In genomic region chr19:3500429-3501101, GRCh38 we compare ENCODE assay signal across 8 cellular contexts. TPM values are rescaled to one million over a fixed set of nuclear protein-coding genes. Genes with fewer than 3 reads are reported as not detected.
DNase-seq lines count a peak whose midpoint lies in the region; FAIRE-seq and TF ChIP-seq lines count a peak whose summit lies in the region.

Gene DOHH, minus strand, starts transcription at chr19:3500674. Its CDS starts 3,860 bp downstream, at chr19:3496814.

- no peak within 1 kb of the TSS for H4K8ac ChIP-seq in neuronal stem cell (ENCODE audit: low read depth, low read length)

- H2BK15ac ChIP-seq in neuronal stem cell (ENCODE audit: low read length): peak within 1 kb of the TSS; percentile 4

- POLR2A ChIA-PET in HEK293 (lab: Yijun Ruan, JAX): interaction anchor here (0.6 to 1.6 kb wide), 9 partner anchors 10 to 226 kb away, joined by 3 to 7 read pairs (median 3); no protein-coding TSS in a partner anchor

- H3K4me2 ChIP-seq in neuronal stem cell (ENCODE audit: insufficient read depth, low read length, poor library complexity, severe bottlenecking): peak within 1 kb of the TSS; percentile 92

- peak within 1 kb of the TSS; percentile 56 for H4K91ac ChIP-seq in neuronal stem cell (ENCODE audit: low read depth, low read length, poor library complexity)

- no peaks in the 10 kb centered on the region for H3K9me3 ChIP-seq in HEK293 (ENCODE audit: control insufficient read depth, insufficient read depth, low read depth, low read length)
- peaks cover 0 to 2% of the 10 kb centered on the region in 2 donors for H3K9me3 ChIP-seq in neuronal stem cell (replicated peaks in 1 of 2; ENCODE audit: control insufficient read depth in 2 of 2, insufficient read depth in 1 of 2, low read depth in 1 of 2, low read length in 2 of 2)

- no peaks in the 10 kb centered on the region for H3K27me3 ChIP-seq in neuronal stem cell (ENCODE audit: control insufficient read depth in 3 of 3, insufficient read depth in 3 of 3, low read depth in 1 of 3, low read length in 3 of 3)

- CTCF ChIA-PET in HEK293 (lab: Yijun Ruan, JAX): interaction anchor here (0.7 to 1.6 kb wide), 6 partner anchors 10 to 195 kb away, joined by 3 to 11 read pairs (median 3); no protein-coding TSS in a partner anchor

- no peak within 1 kb of the TSS for H2BK12ac ChIP-seq in neuronal stem cell (ENCODE audit: low read length)

- H3K79me1 ChIP-seq in neuronal stem cell (ENCODE audit: low read depth, low read length): peaks cover 5% of the 10 kb centered on the region

- H2BK5ac ChIP-seq in neuronal stem cell (ENCODE audit: low read length): peak within 1 kb of the TSS; percentile 98

- DNase-seq in GDM1 (lab: John Stamatoyannopoulos, UW) (peak; percentile 86), MV-4-11 (lab: John Stamatoyannopoulos, UW) (peak; percentile 98), SK-MEL-5 (ENCODE audit: low read depth, low spot score) (peak; percentile 96), frontal cortex (ENCODE audit: low spot score in 2 of 2) (peak; percentile 88 to 91), neuronal stem cell (ENCODE audit: low spot score) (peak; percentile 93), substantia nigra (lab: John Stamatoyannopoulos, UW) (peak; percentile 68 to 98 (median 92))
- peak; percentile 98 for DNase-seq in activated naive CD4-positive, alpha-beta T cell treated with Interleukin-2 at 50 U/mL for 16 hours

- H3K14ac ChIP-seq in neuronal stem cell (ENCODE audit: low read length): peak within 1 kb of the TSS; percentile 2

- peak within 1 kb of the TSS; percentile 93 for H3K9ac ChIP-seq in neuronal stem cell (ENCODE audit: low read depth, low read length, poor library complexity)

- no peak for TF ChIP-seq CTCF in HEK293 (tag by site-specific recombination; IDR thresholded peaks at IDR 0.05)

- H3K4me1 ChIP-seq in HEK293 (ENCODE audit: control insufficient read depth, insufficient read depth, low read length) (peaks cover 2% of the 10 kb centered on the region), neuronal stem cell (ENCODE audit: control insufficient read depth in 2 of 2, insufficient read depth in 1 of 2, low read depth in 1 of 2, low read length in 2 of 2) (peaks cover 3 to 8% of the 10 kb centered on the region in 2 donors)

- H3K4me3 ChIP-seq in HEK293 (ENCODE audit: low read depth, low read length) (peak within 1 kb of the TSS; percentile 91), neuronal stem cell (ENCODE audit: low read length in 2 of 2) (peak within 1 kb of the TSS; percentile 65 to 93)

- no peak for FAIRE-seq in frontal cortex (lab: Jason Lieb, UNC)

- peak within 1 kb of the TSS; percentile 96 for H2AFZ ChIP-seq in neuronal stem cell (ENCODE audit: low read length)

- H2BK120ac ChIP-seq in neuronal stem cell (ENCODE audit: low read depth, low read length): no peak within 1 kb of the TSS

- H3K36me3 ChIP-seq in HEK293 (ENCODE audit: control insufficient read depth in 2 of 2, insufficient read depth in 1 of 2, low read length in 2 of 2) (peaks cover 4 to 17% of the 10 kb centered on the region in 2 experiments; a peak in 2 of 3 replicates), neuronal stem cell (replicated peaks in 1 of 2; ENCODE audit: control insufficient read depth in 2 of 2, insufficient read depth in 2 of 2, low read length in 2 of 2) (peaks cover 8 to 19% of the 10 kb centered on the region in 2 donors)

- H3K4ac ChIP-seq in neuronal stem cell (ENCODE audit: low read length): no peak within 1 kb of the TSS

- H2AK5ac ChIP-seq in neuronal stem cell (ENCODE audit: low read depth, low read length): peak within 1 kb of the TSS; percentile 30

- no CpG with 5 or more reads among the region's 52 CpGs for WGBS in neuronal stem cell (ENCODE audit: extremely low coverage in 2 of 2, insufficient read length in 2 of 2, insufficient replicate concordance in 1 of 2), 2 donors

- in situ Hi-C loops in SK-MEL-5 (cut with HindIII; ENCODE audit: low pct_unique_long_range_greater_than_20kb, low sequenced_read_pairs): no loop called here

- peak within 1 kb of the TSS; percentile 84 for H3K27ac ChIP-seq in HEK293 (ENCODE audit: extremely low read depth, low read depth, low read length)
- H3K27ac ChIP-seq in neuronal stem cell (replicated peaks; ENCODE audit: low read length): peak within 1 kb of the TSS; percentile 62
- H3K27ac ChIP-seq in substantia nigra (ENCODE audit: low read depth, low read length, poor library complexity, severe bottlenecking): peak within 1 kb of the TSS; percentile 100

- peak within 1 kb of the TSS; percentile 90 for H3K23ac ChIP-seq in neuronal stem cell (ENCODE audit: low read depth, low read length, poor library complexity)

- peak within 1 kb of the TSS; percentile 99 for H3K18ac ChIP-seq in neuronal stem cell (ENCODE audit: low read length)

TF ChIP-seq in HEK293, 187 proteins besides CTCF, POLR2A, EP300 and RAD21 (continues in another document):
- TF ChIP-seq PRDM2 (tag by site-specific recombination; IDR thresholded peaks at IDR 0.05; ENCODE audit: borderline replicate concordance): no peak
- peak; percentile 58; the same call in 1 of the 2 replicates for TF ChIP-seq ZNF843 (tag by site-specific recombination; IDR thresholded peaks at IDR 0.05)
- 0 out of 2 replicates have a peak, but pooled peaks have one; percentile 41 for TF ChIP-seq ZNF561 (tag by site-specific recombination; IDR thresholded peaks at IDR 0.05; ENCODE audit: borderline replicate concordance)
- peak; percentile 80 for TF ChIP-seq ZBTB17 (tag by site-specific recombination; IDR thresholded peaks at IDR 0.05)
- TF ChIP-seq ZNF350 (tag by site-specific recombination; IDR thresholded peaks at IDR 0.05): no peak
- no peak for TF ChIP-seq ZSCAN16 (tag by site-specific recombination; IDR thresholded peaks at IDR 0.05)
- TF ChIP-seq ZNF354C (tag by site-specific recombination; IDR thresholded peaks at IDR 0.05; ENCODE audit: borderline replicate concordance, low read depth): no peak
- TF ChIP-seq ZNF138 (tag by site-specific recombination; IDR thresholded peaks at IDR 0.05; ENCODE audit: borderline replicate concordance): no peak
- TF ChIP-seq ZNF677 (tag by site-specific recombination; IDR thresholded peaks at IDR 0.05): no peak
- TF ChIP-seq ZNF266 (tag by site-specific recombination; IDR thresholded peaks at IDR 0.05; ENCODE audit: low read depth): no peak
- TF ChIP-seq ZNF692 (tag by site-specific recombination; IDR thresholded peaks at IDR 0.05): peak; percentile 84
- TF ChIP-seq ZNF664 (tag by site-specific recombination; IDR thresholded peaks at IDR 0.05): peak; percentile 99
- no peak for TF ChIP-seq ZNF221 (tag by site-specific recombination; IDR thresholded peaks at IDR 0.05; ENCODE audit: borderline replicate concordance)

RNA-seq across cellular contexts. Expression of gene DOHH, which starts in this region (rescaled TPM):
- 13.1 and 13.4 TPM in 2 replicates for total RNA-seq in SK-MEL-5 (2014; rRNA removed; shearing (Covaris generic))
- 22.8 and 27.0 TPM in 2 replicates for polyA plus RNA-seq in SK-MEL-5 (2015; cell fraction: cytosol; rRNA removed)
- 14.2 and 14.9 TPM in 2 replicates for polyA plus RNA-seq in SK-MEL-5 (2015; cell fraction: nucleus; rRNA removed)
- 11.8 TPM for total RNA-seq in frontal cortex
- 3.9 TPM for polyA plus RNA-seq in neuronal stem cell (2013, experiment 1 of 2)
- polyA plus RNA-seq in neuronal stem cell (2013, experiment 2 of 2): 3.7 TPM

Comparison
In these comparisons a context has a peak if more than half of its experiments do, and no peak if none do; other contexts are left out.
1. Peak in every context shown above with its lines: DNase-seq, H3K4me3 ChIP-seq and H3K27ac ChIP-seq.